17 cellular contexts compared by ENCODE assay signal in genomic region chr5:134069553-134069952, GRCh38. TPM values are rescaled to one million over a fixed set of nuclear protein-coding genes. Genes with fewer than 3 reads are reported as not detected.
DNase-seq lines count a peak whose midpoint lies in the region; ATAC-seq and TF ChIP-seq lines count a peak whose summit lies in the region.
"Had no signal": no experiment of that assay in that cellular context is flagged by ENCODE, and none has a peak within 500 bp of the region (broad histone marks: within the 10 kb centered on the region; RNA-seq: fewer than 3 reads in every experiment).

No MANE protein-coding gene starts in this region.

- H3K27me3 ChIP-seq in CD4-positive, CD25-positive, alpha-beta regulatory T cell (ENCODE audit: control insufficient read depth, insufficient read depth, low read length) = peaks cover 13% of the 10 kb centered on the region

- H3K4me1 ChIP-seq in CD4-positive, CD25-positive, alpha-beta regulatory T cell (ENCODE audit: control insufficient read depth, insufficient read depth, low read length, poor library complexity, severe bottlenecking) = peaks cover 31% of the 10 kb centered on the region

- H3K36me3 ChIP-seq in CD4-positive, CD25-positive, alpha-beta regulatory T cell (ENCODE audit: control insufficient read depth, insufficient read depth, low read length) = no peaks in the 10 kb centered on the region
- no peaks in the 10 kb centered on the region for H3K36me3 ChIP-seq in KOPT-K1 (ENCODE audit: insufficient read depth, low read length)

- H3K9me3 Mint-ChIP-seq in activated CD4-positive, alpha-beta T cell treated with anti-CD3 and anti-CD28 coated beads, Interleukin-2, amount 10 ng/mL, durations not matched to agents 7 days and 5 days = peaks cover 2% of the 10 kb centered on the region
- peaks cover 0 to 1% (median 0%) of the 10 kb centered on the region in 7 donors for H3K9me3 Mint-ChIP-seq in CD4-positive, CD25-positive, alpha-beta regulatory T cell
- H3K9me3 Mint-ChIP-seq in chondrocyte (ENCODE audit: low read depth) = no peaks in the 10 kb centered on the region

- no peak overlapping the region for H3K4me3 Mint-ChIP-seq in activated CD4-positive, alpha-beta T cell treated with anti-CD3 and anti-CD28 coated beads, Interleukin-2, amount 10 ng/mL, durations not matched to agents 7 days and 5 days
- H3K4me3 Mint-ChIP-seq in CD4-positive, CD25-positive, alpha-beta regulatory T cell = peak overlapping the region in 1 of 4 donors; percentile 46
- no peak overlapping the region for H3K4me3 Mint-ChIP-seq in chondrocyte (ENCODE audit: unreplicated experiment)

- peaks cover 8% of the 10 kb centered on the region for H3K36me3 Mint-ChIP-seq in activated CD4-positive, alpha-beta T cell treated with anti-CD3 and anti-CD28 coated beads, Interleukin-2, amount 10 ng/mL, durations not matched to agents 7 days and 5 days (ENCODE audit: low read depth)
- H3K36me3 Mint-ChIP-seq in CD4-positive, CD25-positive, alpha-beta regulatory T cell = no peaks in the 10 kb centered on the region
- no peaks in the 10 kb centered on the region for H3K36me3 Mint-ChIP-seq in chondrocyte (ENCODE audit: low read depth)
- H3K36me3 Mint-ChIP-seq: CD14-positive monocyte had no signal

- TF ChIP-seq CTCF in chondrocyte (IDR thresholded peaks at IDR 0.05) = no peak

- POLR2A ChIA-PET in activated CD4-positive, alpha-beta T cell treated with anti-CD3 and anti-CD28 coated beads, Interleukin-2, amount 10 ng/mL, durations not matched to agents 7 days and 5 days (lab: Charles Lee) = no interaction called here

- peaks cover 4% of the 10 kb centered on the region for H3K27me3 Mint-ChIP-seq in activated CD4-positive, alpha-beta T cell treated with anti-CD3 and anti-CD28 coated beads, Interleukin-2, amount 10 ng/mL, durations not matched to agents 7 days and 5 days
- peaks cover 40% of the 10 kb centered on the region for H3K27me3 Mint-ChIP-seq in CD4-positive, CD25-positive, alpha-beta regulatory T cell
- peaks cover 16% of the 10 kb centered on the region for H3K27me3 Mint-ChIP-seq in chondrocyte (ENCODE audit: low read depth)

- H3K27ac Mint-ChIP-seq in activated CD4-positive, alpha-beta T cell treated with anti-CD3 and anti-CD28 coated beads, Interleukin-2, amount 10 ng/mL, durations not matched to agents 7 days and 5 days = peak overlapping the region; percentile 65
- H3K27ac Mint-ChIP-seq in CD4-positive, CD25-positive, alpha-beta regulatory T cell = peak overlapping the region in 2 of 3 donors; percentile 9 to 48
- H3K27ac Mint-ChIP-seq in chondrocyte (ENCODE audit: unreplicated experiment) = no peak overlapping the region
- H3K27ac Mint-ChIP-seq: CD14-positive monocyte had no signal

- ATAC-seq in CD4-positive, CD25-positive, alpha-beta regulatory T cell (ENCODE audit: low read depth in 2 of 2) = no peak
- ATAC-seq in GM21390 (IDR thresholded peaks at IDR 0.05; ENCODE audit: unreplicated experiment) = no peak
- ATAC-seq: Panc1, Right ventricle myocardium inferior had no signal

- H3K4me1 Mint-ChIP-seq in activated CD4-positive, alpha-beta T cell treated with anti-CD3 and anti-CD28 coated beads, Interleukin-2, amount 10 ng/mL, durations not matched to agents 7 days and 5 days = peaks cover 61% of the 10 kb centered on the region
- H3K4me1 Mint-ChIP-seq in CD4-positive, CD25-positive, alpha-beta regulatory T cell = peaks cover 15 to 60% (median 24%) of the 10 kb centered on the region in 4 donors
- peaks cover 3% of the 10 kb centered on the region for H3K4me1 Mint-ChIP-seq in chondrocyte (ENCODE audit: low read depth)

- no peak overlapping the region for H3K4me3 ChIP-seq in CD4-positive, CD25-positive, alpha-beta regulatory T cell (ENCODE audit: low read depth, low read length)

- H3K27ac ChIP-seq in CD4-positive, CD25-positive, alpha-beta regulatory T cell (ENCODE audit: insufficient read depth, low read length, poor library complexity, severe bottlenecking) = no peak overlapping the region
- H3K27ac ChIP-seq in KOPT-K1 (ENCODE audit: low read depth, low read length, poor library complexity, severe bottlenecking) = peak overlapping the region; percentile 63

- CTCF ChIA-PET in activated CD4-positive, alpha-beta T cell treated with anti-CD3 and anti-CD28 coated beads, Interleukin-2, amount 10 ng/mL, durations not matched to agents 7 days and 5 days (lab: Charles Lee) = interaction anchor here (0.9 to 1.9 kb wide), 5 partner anchors 8 to 71 kb away, joined by 3 to 6 read pairs (median 3); no protein-coding TSS in a partner anchor

- H3K9me3 ChIP-seq in CD4-positive, CD25-positive, alpha-beta regulatory T cell (ENCODE audit: control insufficient read depth in 2 of 2, low read length in 2 of 2) = no peaks in the 10 kb centered on the region
- no peaks in the 10 kb centered on the region for H3K9me3 ChIP-seq in KOPT-K1 (ENCODE audit: insufficient read depth, low read length, poor library complexity, severe bottlenecking)

- no peak for DNase-seq in activated CD4-positive, alpha-beta T cell treated with anti-CD3 and anti-CD28 coated beads, Interleukin-2, amount 10 ng/mL, durations not matched to agents 7 days and 5 days
- no peak for DNase-seq in activated CD4-positive, alpha-beta T cell treated with anti-CD3 and anti-CD28 coated beads, Interleukin-2, amount 50 U/mL, for 48 hours
- no peak for DNase-seq in CD4-positive, CD25-positive, alpha-beta regulatory T cell
- DNase-seq in chondrocyte (ENCODE audit: low spot score) = peak; percentile 2
- no peak for DNase-seq in stimulated activated CD4-positive, alpha-beta T cell treated with anti-CD3 and anti-CD28 coated beads, Interleukin-2, amount 100 ng/mL, for 48 hours
- DNase-seq in NCI-H2081 treated with DMSO at 0.1 percent for 48 hours (lab: John Stamatoyannopoulos, UW) = no peak
- DNase-seq: GF-D8, Kasumi-1, NCI-H1417, NCI-H1930, NCI-H2171 treated with DMSO at 0.1 percent for 48 hours, NCI-H774 had no signal

RNA-seq across cellular contexts. Expression of gene TCF7, which starts 44.9 kb away (rescaled TPM):
- 100 to 1,000 TPM; 271 to 283 TPM for total RNA-seq in activated CD4-positive, alpha-beta T cell treated with anti-CD3 and anti-CD28 coated beads, Interleukin-2, amount 10 ng/mL, durations not matched to agents 7 days and 5 days
- 234 TPM for total RNA-seq in CD4-positive, CD25-positive, alpha-beta regulatory T cell
- polyA plus RNA-seq in CD4-positive, CD25-positive, alpha-beta regulatory T cell = 100 to 1,000 TPM in 1 of 4 donors, 10 to 100 TPM in 3; 55.4 to 118 (median 79.9) TPM
- 0.53 to 1.2 TPM (median 0.55 TPM) in 3 replicates for total RNA-seq in chondrocyte

Comparison
In these comparisons a context has a peak if more than half of its experiments do, and no peak if none do; other contexts are left out.
1. RNA of gene TCF7, which starts 44.9 kb away (total RNA-seq): 271 to 283 TPM in activated CD4-positive, alpha-beta T cell treated with anti-CD3 and anti-CD28 coated beads, Interleukin-2, amount 10 ng/mL, durations not matched to agents 7 days and 5 days and 234 TPM in CD4-positive, CD25-positive, alpha-beta regulatory T cell (single experiment); 0.53 to 1.2 TPM in chondrocyte; every median in the first group is over 100 times any median in the second.